Comparison of ENCODE assay signal across 18 cellular contexts in genomic region chr12:64456119-64456518, GRCh38. TPM values are rescaled to one million over a fixed set of nuclear protein-coding genes. Genes with fewer than 3 reads are reported as not detected.
A peak's percentile ranks its signal among the peaks of the same experiment; 100 is the strongest.
DNase-seq lines count a peak whose midpoint lies in the region; ATAC-seq and TF ChIP-seq lines count a peak whose summit lies in the region.
"Had no signal": no experiment of that assay in that cellular context is flagged by ENCODE, and none has a peak within 500 bp of the region (broad histone marks: within the 10 kb centered on the region; RNA-seq: fewer than 3 reads in every experiment).

No MANE protein-coding gene starts in this region.

- H3K4me3 ChIP-seq in DOHH2 (ENCODE audit: low read length) (no peak overlapping the region), uterus (no peak overlapping the region)
- H3K4me3 ChIP-seq: BLaER1 treated with 17β-estradiol and CSF1 and Interleukin-3, amounts not matched to agents 10 nM and 100 nM; pancreas; thyroid gland had no signal

- peak overlapping the region; percentile 44 for H3K4me3 Mint-ChIP-seq in T-helper 1 cell treated with Interleukin-12 subunit alpha and Interleukin-12 subunit beta and Interleukin-4 antibody, amounts not matched to agents 30 μg/mL and 1 μg/mL, for 36 hours
- H3K4me3 Mint-ChIP-seq in activated T-helper 17 cell treated with anti-CD3 and anti-CD28 coated beads, Interleukin-2, amount 50 U/mL, for 72 hours = peak overlapping the region; percentile 44
- no peak overlapping the region for H3K4me3 Mint-ChIP-seq in natural killer cell

- H3K79me2 ChIP-seq in DOHH2 (ENCODE audit: control insufficient read depth, low read length) = peaks cover 91% of the 10 kb centered on the region

- no peaks in the 10 kb centered on the region for H3K9me2 ChIP-seq in DOHH2 (replicated peaks; ENCODE audit: control insufficient read depth, low read length)

- no peak for TF ChIP-seq CTCF in DOHH2 (IDR thresholded peaks at IDR 0.05; ENCODE audit: low read depth, low read length, poor library complexity, severe bottlenecking)
- no peak for TF ChIP-seq CTCF in natural killer cell (IDR thresholded peaks at IDR 0.05)
- TF ChIP-seq CTCF in uterus (IDR thresholded peaks at IDR 0.05) = no peak

- 0 out of 2 replicates have a peak overlapping the region, but pooled peaks have one; percentile 0 for H3K4me2 ChIP-seq in DOHH2 (ENCODE audit: low read length)

- no peaks in the 10 kb centered on the region for H3K27me3 Mint-ChIP-seq in T-helper 1 cell treated with Interleukin-12 subunit alpha and Interleukin-12 subunit beta and Interleukin-4 antibody, amounts not matched to agents 30 μg/mL and 1 μg/mL, for 36 hours (ENCODE audit: low read depth)
- H3K27me3 Mint-ChIP-seq in activated T-helper 17 cell treated with anti-CD3 and anti-CD28 coated beads, Interleukin-2, amount 50 U/mL, for 72 hours = no peaks in the 10 kb centered on the region
- H3K27me3 Mint-ChIP-seq in natural killer cell (ENCODE audit: low read depth in 2 of 2) = no peaks in the 10 kb centered on the region

- peaks cover 48% of the 10 kb centered on the region for H3K4me1 Mint-ChIP-seq in T-helper 1 cell treated with Interleukin-12 subunit alpha and Interleukin-12 subunit beta and Interleukin-4 antibody, amounts not matched to agents 30 μg/mL and 1 μg/mL, for 36 hours (ENCODE audit: low read depth)
- H3K4me1 Mint-ChIP-seq in activated T-helper 17 cell treated with anti-CD3 and anti-CD28 coated beads, Interleukin-2, amount 50 U/mL, for 72 hours = peaks cover 39% of the 10 kb centered on the region
- peaks cover 50 to 56% of the 10 kb centered on the region in 2 donors for H3K4me1 Mint-ChIP-seq in natural killer cell

- H3K27ac ChIP-seq in DOHH2 (ENCODE audit: low read depth, low read length) (no peak overlapping the region), uterus (no peak overlapping the region)
- H3K27ac ChIP-seq: 22Rv1, pancreas had no signal

- H3K27me3 ChIP-seq in DOHH2 (ENCODE audit: control insufficient read depth, low read length) = no peaks in the 10 kb centered on the region
- H3K27me3 ChIP-seq in uterus = no peaks in the 10 kb centered on the region
- H3K27me3 ChIP-seq: BLaER1 treated with 17β-estradiol and CSF1 and Interleukin-3, amounts not matched to agents 10 nM and 100 nM; pancreas; thyroid gland had no signal

- H4K20me1 ChIP-seq in DOHH2 (ENCODE audit: control insufficient read depth, insufficient read depth, low read depth, low read length) = peaks cover 11% of the 10 kb centered on the region

- H3K9me3 ChIP-seq in DOHH2 (ENCODE audit: control insufficient read depth, insufficient read depth, low read length) (no peaks in the 10 kb centered on the region), uterus (no peaks in the 10 kb centered on the region)
- H3K9me3 ChIP-seq: BLaER1 treated with 17β-estradiol and CSF1 and Interleukin-3, amounts not matched to agents 10 nM and 100 nM; pancreas; thyroid gland had no signal

- ATAC-seq in activated T-helper 17 cell treated with anti-CD3 and anti-CD28 coated beads, Interleukin-2, amount 50 U/mL, for 72 hours (replicated peaks) = no peak
- no peak for ATAC-seq in natural killer cell
- no peak for ATAC-seq in GM19463 (IDR thresholded peaks at IDR 0.05; ENCODE audit: unreplicated experiment)
- ATAC-seq: pancreas had no signal

- TF ChIP-seq POLR2A in uterus (IDR thresholded peaks at IDR 0.05) = no peak

- intact Hi-C loops in natural killer cell (cut with micrococcal nuclease) (loop anchor here (10.0 kb wide), 1 partner anchor 219 kb away; no protein-coding TSS in a partner anchor), uterus (cut with DNase I; ENCODE audit: low total_unique reads) (no loop called here)

- H3K36me3 ChIP-seq in DOHH2 (ENCODE audit: control insufficient read depth, low read length) (peaks cover 62% of the 10 kb centered on the region), uterus (no peaks in the 10 kb centered on the region)
- H3K36me3 ChIP-seq: pancreas had no signal

- peaks cover 26% of the 10 kb centered on the region for H3K36me3 Mint-ChIP-seq in T-helper 1 cell treated with Interleukin-12 subunit alpha and Interleukin-12 subunit beta and Interleukin-4 antibody, amounts not matched to agents 30 μg/mL and 1 μg/mL, for 36 hours (ENCODE audit: low read depth)
- peaks cover 65% of the 10 kb centered on the region for H3K36me3 Mint-ChIP-seq in activated T-helper 17 cell treated with anti-CD3 and anti-CD28 coated beads, Interleukin-2, amount 50 U/mL, for 72 hours (ENCODE audit: low read depth)
- H3K36me3 Mint-ChIP-seq in natural killer cell = no peaks in the 10 kb centered on the region

- H3K9me3 Mint-ChIP-seq in T-helper 1 cell treated with Interleukin-12 subunit alpha and Interleukin-12 subunit beta and Interleukin-4 antibody, amounts not matched to agents 30 μg/mL and 1 μg/mL, for 36 hours = no peaks in the 10 kb centered on the region
- H3K9me3 Mint-ChIP-seq in activated T-helper 17 cell treated with anti-CD3 and anti-CD28 coated beads, Interleukin-2, amount 50 U/mL, for 72 hours = no peaks in the 10 kb centered on the region
- no peaks in the 10 kb centered on the region for H3K9me3 Mint-ChIP-seq in natural killer cell

- DNase-seq in T-helper 1 cell (no peak), natural killer cell (no peak), uterus (no peak), middle frontal gyrus (ENCODE audit: extremely low spot score, low spot score) (no peak)
- DNase-seq: caudate nucleus; DMS79 treated with DMSO at 0.1 percent for 48 hours; NCI-H2081 treated with DMSO at 0.1 percent for 48 hours; NCI-H524; pancreas; stimulated activated CD4-positive, alpha-beta T cell treated with anti-CD3 and anti-CD28 coated beads, Interleukin-4, amount 100 ng/mL, for 1 hour; stimulated activated CD8-positive, alpha-beta memory T cell treated with anti-CD3 and anti-CD28 coated beads, Interleukin-4, amount 100 ng/mL, for 48 hours; thyroid gland had no signal

- peaks cover 13% of the 10 kb centered on the region for H3F3A ChIP-seq in DOHH2 (ENCODE audit: control insufficient read depth, insufficient read depth)

- H3K4me1 ChIP-seq in DOHH2 (ENCODE audit: control insufficient read depth, low read length) (peaks cover 44% of the 10 kb centered on the region), uterus (peaks cover 3 to 4% of the 10 kb centered on the region in 2 donors)

- H3K27ac Mint-ChIP-seq in T-helper 1 cell treated with Interleukin-12 subunit alpha and Interleukin-12 subunit beta and Interleukin-4 antibody, amounts not matched to agents 30 μg/mL and 1 μg/mL, for 36 hours = peak overlapping the region; percentile 80
- H3K27ac Mint-ChIP-seq in activated T-helper 17 cell treated with anti-CD3 and anti-CD28 coated beads, Interleukin-2, amount 50 U/mL, for 72 hours = peak overlapping the region; percentile 62
- H3K27ac Mint-ChIP-seq in natural killer cell = peak overlapping the region; percentile 93 to 97

RNA-seq across cellular contexts. Expression of gene TBK1, which starts 4.2 kb away (rescaled TPM):
- 10 to 100 TPM; 36.7 to 37.1 TPM for total RNA-seq in activated T-helper 17 cell treated with anti-CD3 and anti-CD28 coated beads, Interleukin-2, amount 50 U/mL, for 72 hours
- total RNA-seq in natural killer cell (10 to 100 TPM; 48.4 to 57.1 (median 48.8) TPM), uterus (10 to 100 TPM; 16.7 to 37.5 (median 26.0) TPM)

RNA-seq across cellular contexts. Expression of gene XPOT, which starts 51.9 kb away (rescaled TPM):
- total RNA-seq in activated T-helper 17 cell treated with anti-CD3 and anti-CD28 coated beads, Interleukin-2, amount 50 U/mL, for 72 hours = 100 to 1,000 TPM in 1 of 2 donors, 10 to 100 TPM in 1; 72.7 to 131 TPM
- total RNA-seq in natural killer cell = 10 to 100 TPM; 39.8 to 51.5 (median 45.0) TPM
- total RNA-seq in uterus = 10 to 100 TPM; 23.6 to 75.4 (median 54.1) TPM
